In the genomic region with DNA sequence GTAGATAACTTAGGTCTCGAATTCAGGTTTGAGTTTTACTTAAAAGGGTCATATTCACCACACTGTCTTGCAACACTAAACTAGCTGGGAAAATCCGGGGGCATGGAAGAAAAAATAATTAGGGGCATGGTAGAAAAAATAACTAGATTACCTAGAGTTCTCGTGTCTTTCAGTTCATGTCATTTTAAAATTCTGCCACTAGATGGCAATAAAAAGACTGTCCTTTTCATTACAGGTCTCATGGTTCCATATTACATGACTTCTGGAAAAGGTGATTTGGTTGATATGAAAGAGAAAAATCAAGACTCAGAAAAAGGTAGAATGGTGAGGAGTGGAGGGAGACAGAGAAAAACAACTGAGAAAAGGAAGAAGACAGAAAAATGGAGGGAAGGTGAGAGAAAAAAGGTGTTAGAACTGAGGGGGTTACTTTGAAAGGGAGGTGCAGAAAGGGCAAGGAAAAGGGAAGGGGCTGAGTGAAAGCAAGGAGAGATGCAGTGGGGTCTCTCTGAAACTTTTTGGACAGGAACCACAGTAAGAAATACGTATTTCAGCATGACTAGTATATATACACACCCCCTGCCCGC, we compare ENCODE assay signal across 8 cellular contexts.
DNase-seq lines count a peak whose midpoint lies in the region; ATAC-seq and TF ChIP-seq lines count a peak whose summit lies in the region.

No MANE protein-coding gene starts in this region.

- H3K27me3 ChIP-seq in gastroesophageal sphincter = no peaks in the 10 kb centered on the region

- no peaks in the 10 kb centered on the region for H3K27me3 Mint-ChIP-seq in T-helper 17 cell

- peaks cover 5% of the 10 kb centered on the region for H3K36me3 Mint-ChIP-seq in T-helper 17 cell (ENCODE audit: low read depth)

- TF ChIP-seq POLR2A in gastroesophageal sphincter (IDR thresholded peaks at IDR 0.05) = no peak

- H3K27ac ChIP-seq in gastroesophageal sphincter = no peak overlapping the region

- H3K4me3 ChIP-seq in gastroesophageal sphincter (no peak overlapping the region), retinal pigment epithelial cell (ENCODE audit: low read length) (no peak overlapping the region)

- peaks cover 29% of the 10 kb centered on the region for H3K4me1 Mint-ChIP-seq in T-helper 17 cell

- WGBS in gastroesophageal sphincter (ENCODE audit: low coverage in 1 of 2), 2 donors = 52 to 59% methylated on average over 5 of the region's 5 CpGs

- no peak for TF ChIP-seq EP300 in gastroesophageal sphincter (IDR thresholded peaks at IDR 0.05)

- no peak overlapping the region for H3K4me3 Mint-ChIP-seq in T-helper 17 cell

- DNase-seq in DMS79 (lab: John Stamatoyannopoulos, UW) = peak; percentile 4
- peak; percentile 58 for DNase-seq in LHCN-M2 (ENCODE audit: low read depth)
- no peak for DNase-seq in T-helper 17 cell
- DNase-seq in retinal pigment epithelial cell (ENCODE audit: low read depth) = peak; percentile 10

- no peak overlapping the region for H3K27ac Mint-ChIP-seq in T-helper 17 cell

- peak; percentile 63 to 73 (median 68) for TF ChIP-seq CTCF in gastroesophageal sphincter (IDR thresholded peaks at IDR 0.05)
- peak; percentile 57 for TF ChIP-seq CTCF in retinal pigment epithelial cell (conservative IDR thresholded peaks at IDR 0.05; ENCODE audit: low read depth, low read length)

- ATAC-seq in GM19455 (IDR thresholded peaks at IDR 0.05; ENCODE audit: unreplicated experiment) (peak; percentile 65), T-helper 17 cell (peak; percentile 68), gastroesophageal sphincter (no peak), esophagus mucosa (no peak), GM21737 (IDR thresholded peaks at IDR 0.05; ENCODE audit: unreplicated experiment) (no peak)

- H3K4me1 ChIP-seq in gastroesophageal sphincter = peaks cover 0 to 13% (median 0%) of the 10 kb centered on the region in 3 donors

- no peaks in the 10 kb centered on the region for H3K9me3 ChIP-seq in T-helper 17 cell (ENCODE audit: control insufficient read depth, low read length, poor library complexity, severe bottlenecking)
- H3K9me3 ChIP-seq in gastroesophageal sphincter = no peaks in the 10 kb centered on the region

- no peaks in the 10 kb centered on the region for H3K36me3 ChIP-seq in gastroesophageal sphincter

Comparison
In these comparisons a context has a peak if more than half of its experiments do, and no peak if none do; other contexts are left out.
1. DNase-seq: peak in DMS79 (single experiment), LHCN-M2 (single experiment) and retinal pigment epithelial cell (single experiment); none in T-helper 17 cell (0 of 3).
2. ATAC-seq: peak in GM19455 (single experiment) and T-helper 17 cell (single experiment); none in gastroesophageal sphincter (single experiment), esophagus mucosa (single experiment) and GM21737 (single experiment).